32 cellular contexts compared by ENCODE assay signal in the genomic region with DNA sequence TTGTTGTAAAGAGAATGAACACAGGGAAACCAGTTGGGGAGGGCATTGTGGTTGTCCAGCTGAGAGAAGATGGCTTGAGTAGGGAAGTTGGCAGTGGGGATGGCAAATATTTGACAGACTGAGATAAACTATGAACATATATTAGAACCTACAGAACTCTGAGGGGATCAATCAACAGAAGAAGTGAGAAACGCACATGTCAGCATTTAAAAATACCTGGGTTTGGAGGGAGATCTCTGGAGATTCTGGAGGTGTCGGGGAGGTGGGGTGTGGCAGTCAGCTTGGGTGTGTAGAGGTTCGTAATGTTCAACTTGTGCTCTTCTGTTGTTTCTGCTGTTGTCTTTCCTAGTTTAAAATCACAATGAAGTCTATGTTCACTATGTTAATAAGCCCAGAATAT.
"Had no signal": no experiment of that assay in that cellular context is flagged by ENCODE, and none has a peak within 500 bp of the region (broad histone marks: within the 10 kb centered on the region; RNA-seq: fewer than 3 reads in every experiment).

No MANE protein-coding gene starts in this region.

- H3K4me3 Mint-ChIP-seq: naive thymus-derived CD8-positive, alpha-beta T cell; natural killer cell treated with Interleukin-12 subunit alpha and Interleukin-12 subunit beta and Interleukin-15 and Interleukin-18, amount 100 ng/mL, for 72 hours; nephron progenitor cell; neural progenitor cell; stimulated activated memory B cell treated with anti-CD40 and anti-IgM and Interleukin-4, amounts not matched to agents 10 μg/mL and 1 μg/mL and 100 μg/mL, for 72 hours; stimulated activated naive CD8-positive, alpha-beta T cell treated with anti-CD3 and anti-CD28 coated beads, Interleukin-15, amount 100 ng/mL, for 72 hours; type B pancreatic cell had no signal

- H3K4me2 ChIP-seq: neural progenitor cell, smooth muscle cell had no signal

- H3K4me1 Mint-ChIP-seq: naive thymus-derived CD8-positive, alpha-beta T cell; nephron progenitor cell; neural progenitor cell; stimulated activated memory B cell treated with anti-CD40 and anti-IgM and Interleukin-4, amounts not matched to agents 10 μg/mL and 1 μg/mL and 100 μg/mL, for 72 hours; stimulated activated naive CD8-positive, alpha-beta T cell treated with anti-CD3 and anti-CD28 coated beads, Interleukin-15, amount 100 ng/mL, for 72 hours had no signal

- H3K4me3 ChIP-seq: neural progenitor cell, ovary, psoas muscle, skin epidermis, smooth muscle cell, spleen, suprapubic skin, testis, tibial artery, transverse colon, upper lobe of right lung, vagina had no signal

- H3K36me3 Mint-ChIP-seq: neural progenitor cell; stimulated activated memory B cell treated with anti-CD40 and anti-IgM and Interleukin-4, amounts not matched to agents 10 μg/mL and 1 μg/mL and 100 μg/mL, for 72 hours; type B pancreatic cell had no signal

- H3K79me2 ChIP-seq: parathyroid adenoma had no signal

- H3K4me1 ChIP-seq: neural progenitor cell, parathyroid adenoma, psoas muscle, spleen, suprapubic skin, testis, tibial artery, transverse colon, upper lobe of right lung, vagina had no signal

- H3K27ac Mint-ChIP-seq: naive thymus-derived CD8-positive, alpha-beta T cell; natural killer cell treated with Interleukin-12 subunit alpha and Interleukin-12 subunit beta and Interleukin-15 and Interleukin-18, amount 100 ng/mL, for 72 hours; nephron progenitor cell; neural progenitor cell; progenitor cell of endocrine pancreas; stimulated activated memory B cell treated with anti-CD40 and anti-IgM and Interleukin-4, amounts not matched to agents 10 μg/mL and 1 μg/mL and 100 μg/mL, for 72 hours; stimulated activated naive CD8-positive, alpha-beta T cell treated with anti-CD3 and anti-CD28 coated beads, Interleukin-15, amount 100 ng/mL, for 72 hours; type B pancreatic cell had no signal

- H3K27me3 ChIP-seq: neural progenitor cell, ovary, spleen, suprapubic skin, testis, tibial artery, transverse colon, upper lobe of right lung, vagina had no signal

- H3K27me3 Mint-ChIP-seq: natural killer cell treated with Interleukin-12 subunit alpha and Interleukin-12 subunit beta and Interleukin-15 and Interleukin-18, amount 100 ng/mL, for 72 hours; progenitor cell of endocrine pancreas; stimulated activated naive CD8-positive, alpha-beta T cell treated with anti-CD3 and anti-CD28 coated beads, Interleukin-15, amount 100 ng/mL, for 72 hours; type B pancreatic cell had no signal

- ATAC-seq: naive thymus-derived CD8-positive, alpha-beta T cell; natural killer cell treated with Interleukin-12 subunit alpha and Interleukin-12 subunit beta and Interleukin-15 and Interleukin-18, amount 100 ng/mL, for 72 hours; psoas muscle; right cardiac atrium; sciatic nerve; stimulated activated memory B cell treated with anti-CD40 and anti-IgM and Interleukin-4, amounts not matched to agents 10 μg/mL and 1 μg/mL and 100 μg/mL, for 72 hours; stimulated activated naive CD8-positive, alpha-beta T cell treated with anti-CD3 and anti-CD28 coated beads, Interleukin-15, amount 100 ng/mL, for 72 hours; stimulated activated naive CD8-positive, alpha-beta T cell treated with anti-CD3 and anti-CD28 coated beads, Interleukin-15, Interleukin-2, amounts not matched to agents 100 U/mL and 50 U/mL, for 24 hours; upper lobe of right lung had no signal

- H3K36me3 ChIP-seq: neural progenitor cell, ovary, spleen, suprapubic skin, tibial artery, transverse colon, upper lobe of right lung, vagina had no signal

- H3K27ac ChIP-seq: neural progenitor cell, ovary, parathyroid adenoma, psoas muscle, skin epidermis, spleen, suprapubic skin, testis, tibial artery, transverse colon, upper lobe of right lung, vagina had no signal

- H3K9me3 ChIP-seq: ovary, testis, upper lobe of right lung had no signal

- DNase-seq: naive thymus-derived CD8-positive, alpha-beta T cell; nephron progenitor cell; occipital lobe; ovary; posterior cingulate gyrus; psoas muscle; right cardiac atrium; spleen; stimulated activated CD4-positive, alpha-beta T cell treated with anti-CD3 and anti-CD28 coated beads, Interleukin-12 subunit alpha, Interleukin-12 subunit beta, amount 100 ng/mL, for 4 hours; stimulated activated CD4-positive, alpha-beta T cell treated with anti-CD3 and anti-CD28 coated beads, Interleukin-1b, Interleukin-23, amount 100 ng/mL, for 48 hours; stimulated activated CD4-positive, alpha-beta T cell treated with anti-CD3 and anti-CD28 coated beads, Interleukin-4, amount 100 ng/mL, for 1 hour; stimulated activated CD4-positive, alpha-beta T cell treated with anti-CD3 and anti-CD28 coated beads, Interleukin-4, amount 100 ng/mL, for 4 hours; stimulated activated CD8-positive, alpha-beta memory T cell treated with anti-CD3 and anti-CD28 coated beads, Interleukin-4, amount 100 ng/mL, for 48 hours; stimulated activated naive CD4-positive, alpha-beta T cell; stimulated activated naive CD8-positive, alpha-beta T cell treated with anti-CD3 and anti-CD28 coated beads, Interleukin-15, amount 100 ng/mL, for 72 hours; stimulated activated naive CD8-positive, alpha-beta T cell treated with anti-CD3 and anti-CD28 coated beads, Interleukin-15, Interleukin-2, amounts not matched to agents 100 U/mL and 50 U/mL, for 24 hours; substantia nigra; testis; tibial artery; transverse colon; upper lobe of right lung had no signal

- H2AFZ ChIP-seq: neural progenitor cell, parathyroid adenoma had no signal

- H3K9ac ChIP-seq: neural progenitor cell, parathyroid adenoma had no signal
